In genomic region chr14:26887842-26888241, GRCh38 we compare ENCODE assay signal across 14 cellular contexts.
"Had no signal": no experiment of that assay in that cellular context is flagged by ENCODE, and none has a peak within 500 bp of the region (broad histone marks: within the 10 kb centered on the region; RNA-seq: fewer than 3 reads in every experiment).

No MANE protein-coding gene starts in this region.

- H3K27me3 ChIP-seq: cardiac muscle cell, neutrophil had no signal

- H3K9me3 ChIP-seq: neutrophil had no signal

- H3K4me3 ChIP-seq: cardiac muscle cell, smooth muscle cell had no signal

- H3K36me3 ChIP-seq: cardiac muscle cell, neutrophil, WERI-Rb-1 had no signal

- ATAC-seq: esophagus mucosa; left colon; naive thymus-derived CD4-positive, alpha-beta T cell had no signal

- DNase-seq: activated CD4-positive, alpha-beta T cell treated with anti-CD3 and anti-CD28 coated beads, Interleukin-2, amount 50 U/mL, for 48 hours; activated naive CD4-positive, alpha-beta T cell treated with anti-CD3 and anti-CD28 coated beads, Interleukin-2, amount 10 ng/mL, durations not matched to agents 7 days and 5 days; left colon; mammary epithelial cell; naive thymus-derived CD4-positive, alpha-beta T cell; stimulated activated CD4-positive, alpha-beta T cell treated with anti-CD3 and anti-CD28 coated beads, Interleukin-4, amount 100 ng/mL, for 4 hours; stimulated activated CD8-positive, alpha-beta memory T cell treated with anti-CD3 and anti-CD28 coated beads, Interleukin-4, amount 100 ng/mL, for 48 hours; stimulated activated naive CD4-positive, alpha-beta T cell treated with Interleukin-2 at 50 U/mL for 16 hours; substantia nigra; WERI-Rb-1 had no signal

- H3K27ac ChIP-seq: cardiac muscle cell, neutrophil, WERI-Rb-1 had no signal
